10 cellular contexts compared by ENCODE assay signal in genomic region chr3:58386966-58387365, GRCh38. TPM values are rescaled to one million over a fixed set of nuclear protein-coding genes. Genes with fewer than 3 reads are reported as not detected.
A peak's percentile ranks its signal among the peaks of the same experiment; 100 is the strongest.
DNase-seq lines count a peak whose midpoint lies in the region; ATAC-seq and TF ChIP-seq lines count a peak whose summit lies in the region.
"Had no signal": no experiment of that assay in that cellular context is flagged by ENCODE, and none has a peak within 500 bp of the region (broad histone marks: within the 10 kb centered on the region; RNA-seq: fewer than 3 reads in every experiment).

No MANE protein-coding gene starts in this region.

- H3K27me3 ChIP-seq in lower lobe of right lung (ENCODE audit: low read depth): no peaks in the 10 kb centered on the region
- no peaks in the 10 kb centered on the region for H3K27me3 ChIP-seq in thoracic aorta (replicated peaks; ENCODE audit: insufficient read depth)
- H3K27me3 ChIP-seq: foreskin keratinocyte had no signal

- DNase-seq in activated CD4-positive, alpha-beta T cell treated with anti-CD3 and anti-CD28 coated beads, Interleukin-2, amount 10 ng/mL, durations not matched to agents 24 days and 14 days: no peak
- no peak for DNase-seq in activated CD4-positive, alpha-beta T cell treated with anti-CD3 and anti-CD28 coated beads for 1 hour
- no peak for DNase-seq in effector memory CD8-positive, alpha-beta T cell
- no peak for DNase-seq in lower lobe of right lung
- DNase-seq in thoracic aorta (ENCODE audit: low spot score): no peak
- no peak for DNase-seq in NCI-H345 (lab: John Stamatoyannopoulos, UW)
- DNase-seq in GM19240 (ENCODE audit: insufficient read length, low spot score): no peak
- DNase-seq: stimulated activated naive CD4-positive, alpha-beta T cell treated with Interleukin-2 at 50 U/mL for 16 hours had no signal

- no peaks in the 10 kb centered on the region for H3K9me3 Mint-ChIP-seq in activated CD4-positive, alpha-beta T cell treated with anti-CD3 and anti-CD28 coated beads, Interleukin-2, amount 10 ng/mL, durations not matched to agents 24 days and 14 days
- no peaks in the 10 kb centered on the region for H3K9me3 Mint-ChIP-seq in effector memory CD8-positive, alpha-beta T cell

- no peaks in the 10 kb centered on the region for H3K27me3 Mint-ChIP-seq in activated CD4-positive, alpha-beta T cell treated with anti-CD3 and anti-CD28 coated beads, Interleukin-2, amount 10 ng/mL, durations not matched to agents 24 days and 14 days
- no peaks in the 10 kb centered on the region for H3K27me3 Mint-ChIP-seq in effector memory CD8-positive, alpha-beta T cell

- H3K36me3 Mint-ChIP-seq in activated CD4-positive, alpha-beta T cell treated with anti-CD3 and anti-CD28 coated beads, Interleukin-2, amount 10 ng/mL, durations not matched to agents 24 days and 14 days (ENCODE audit: low read depth): peaks cover 32% of the 10 kb centered on the region
- peaks cover 9% of the 10 kb centered on the region for H3K36me3 Mint-ChIP-seq in effector memory CD8-positive, alpha-beta T cell (ENCODE audit: insufficient read depth)

- ATAC-seq in effector memory CD8-positive, alpha-beta T cell (replicated peaks): no peak
- ATAC-seq in lower lobe of right lung: peak; percentile 45 to 69
- peak; percentile 71 for ATAC-seq in thoracic aorta (ENCODE audit: insufficient number of reproducible peaks, low FRiP score, low read depth)
- ATAC-seq in HG03045 (IDR thresholded peaks at IDR 0.05; ENCODE audit: unreplicated experiment): no peak
- ATAC-seq: foreskin keratinocyte had no signal

- H3K36me3 ChIP-seq in lower lobe of right lung (peaks cover 36% of the 10 kb centered on the region), thoracic aorta (no peaks in the 10 kb centered on the region)

- no peak for TF ChIP-seq CTCF in lower lobe of right lung (IDR thresholded peaks at IDR 0.05)
- TF ChIP-seq CTCF in thoracic aorta (IDR thresholded peaks at IDR 0.05): no peak

- no peak overlapping the region for H3K4me3 ChIP-seq in lower lobe of right lung
- no peak overlapping the region for H3K4me3 ChIP-seq in thoracic aorta

- no peaks in the 10 kb centered on the region for H3K9me3 ChIP-seq in lower lobe of right lung
- no peaks in the 10 kb centered on the region for H3K9me3 ChIP-seq in thoracic aorta

- intact Hi-C loops in activated CD4-positive, alpha-beta T cell treated with anti-CD3 and anti-CD28 coated beads, Interleukin-2, amount 10 ng/mL, durations not matched to agents 24 days and 14 days (cut with micrococcal nuclease): no loop called here
- intact Hi-C loops in lower lobe of right lung (cut with DNase I): no loop called here

- peak overlapping the region; percentile 82 for H3K27ac Mint-ChIP-seq in activated CD4-positive, alpha-beta T cell treated with anti-CD3 and anti-CD28 coated beads, Interleukin-2, amount 10 ng/mL, durations not matched to agents 24 days and 14 days
- H3K27ac Mint-ChIP-seq in effector memory CD8-positive, alpha-beta T cell: peak overlapping the region; percentile 7 to 30

- H3K4me1 ChIP-seq in lower lobe of right lung: peaks cover 41% of the 10 kb centered on the region
- peaks cover 16 to 44% of the 10 kb centered on the region in 2 donors for H3K4me1 ChIP-seq in thoracic aorta (ENCODE audit: control insufficient read depth in 1 of 2, low read depth in 2 of 2)

- H3K27ac ChIP-seq in lower lobe of right lung (peak overlapping the region; percentile 64), thoracic aorta (peak overlapping the region in 1 of 2 donors; percentile 43)
- H3K27ac ChIP-seq: foreskin keratinocyte had no signal

- H3K4me3 Mint-ChIP-seq in activated CD4-positive, alpha-beta T cell treated with anti-CD3 and anti-CD28 coated beads, Interleukin-2, amount 10 ng/mL, durations not matched to agents 24 days and 14 days: no peak overlapping the region
- no peak overlapping the region for H3K4me3 Mint-ChIP-seq in effector memory CD8-positive, alpha-beta T cell

- H3K4me1 Mint-ChIP-seq in activated CD4-positive, alpha-beta T cell treated with anti-CD3 and anti-CD28 coated beads, Interleukin-2, amount 10 ng/mL, durations not matched to agents 24 days and 14 days: peaks cover 23% of the 10 kb centered on the region
- H3K4me1 Mint-ChIP-seq in effector memory CD8-positive, alpha-beta T cell (ENCODE audit: low read depth in 2 of 2): peaks cover 6 to 7% of the 10 kb centered on the region in 2 donors

RNA-seq across cellular contexts. Expression of gene PDHB, which starts 46.7 kb away (rescaled TPM):
- total RNA-seq in activated CD4-positive, alpha-beta T cell treated with anti-CD3 and anti-CD28 coated beads, Interleukin-2, amount 10 ng/mL, durations not matched to agents 24 days and 14 days: 68.0 and 69.3 TPM in 2 replicates
- total RNA-seq in lower lobe of right lung (47.7 TPM), thoracic aorta (10 to 100 TPM; 59.3 to 83.5 TPM)

RNA-seq across cellular contexts. Expression of gene PXK, which starts 54.3 kb away (rescaled TPM):
- 41.1 and 45.7 TPM in 2 replicates for total RNA-seq in activated CD4-positive, alpha-beta T cell treated with anti-CD3 and anti-CD28 coated beads, Interleukin-2, amount 10 ng/mL, durations not matched to agents 24 days and 14 days
- 23.7 TPM for total RNA-seq in lower lobe of right lung
- 10 to 100 TPM; 22.1 to 34.2 TPM for total RNA-seq in thoracic aorta

Comparison
In these comparisons a context has a peak if more than half of its experiments do, and no peak if none do; other contexts are left out.
1. ATAC-seq: peak in lower lobe of right lung (2 of 2) and thoracic aorta (single experiment); none in effector memory CD8-positive, alpha-beta T cell (single experiment) and HG03045 (single experiment).